2 cellular contexts compared by ENCODE assay signal in the genomic region with DNA sequence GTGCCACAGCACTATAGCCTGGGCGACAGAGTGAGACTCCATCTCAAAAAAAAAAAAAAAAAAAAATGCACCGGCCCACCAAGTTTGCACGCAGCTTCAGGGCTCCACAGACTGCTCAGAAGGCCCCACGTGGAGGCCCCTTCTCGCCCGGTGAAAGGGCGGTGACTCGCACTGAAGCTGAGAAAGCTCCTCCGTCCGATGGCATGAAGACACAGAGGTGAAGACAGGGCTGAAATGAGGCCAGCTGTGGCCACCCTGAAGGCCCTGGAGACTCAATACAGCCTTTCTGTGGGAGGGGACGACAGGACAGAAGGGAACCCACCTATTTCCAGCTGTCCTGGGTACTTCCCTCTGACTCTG.
A peak's percentile ranks its signal among the peaks of the same experiment; 100 is the strongest.
TF ChIP-seq lines count a peak whose summit lies in the region.

No MANE protein-coding gene starts in this region.

TF ChIP-seq in IMR-90, 13 proteins besides CTCF, POLR2A, EP300 and RAD21:
- TF ChIP-seq CEBPB (IDR thresholded peaks at IDR 0.05; ENCODE audit: low read depth, low read length) = no peak
- TF ChIP-seq, protein P1, sequence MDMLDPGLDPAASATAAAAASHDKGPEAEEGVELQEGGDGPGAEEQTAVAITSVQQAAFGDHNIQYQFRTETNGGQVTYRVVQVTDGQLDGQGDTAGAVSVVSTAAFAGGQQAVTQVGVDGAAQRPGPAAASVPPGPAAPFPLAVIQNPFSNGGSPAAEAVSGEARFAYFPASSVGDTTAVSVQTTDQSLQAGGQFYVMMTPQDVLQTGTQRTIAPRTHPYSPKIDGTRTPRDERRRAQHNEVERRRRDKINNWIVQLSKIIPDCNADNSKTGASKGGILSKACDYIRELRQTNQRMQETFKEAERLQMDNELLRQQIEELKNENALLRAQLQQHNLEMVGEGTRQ (IDR thresholded peaks at IDR 0.05; ENCODE audit: low read depth, low read length) = no peak

TF ChIP-seq in K562, 482 proteins besides CTCF, POLR2A, EP300 and RAD21:
- TF ChIP-seq POLR2G (IDR thresholded peaks at IDR 0.05; ENCODE audit: low read depth, low read length) (peak; percentile 63), PRPF4 (IDR thresholded peaks at IDR 0.05; ENCODE audit: insufficient read depth, low read depth, low read length, poor library complexity, severe bottlenecking) (no peak)
